In the genomic region with DNA sequence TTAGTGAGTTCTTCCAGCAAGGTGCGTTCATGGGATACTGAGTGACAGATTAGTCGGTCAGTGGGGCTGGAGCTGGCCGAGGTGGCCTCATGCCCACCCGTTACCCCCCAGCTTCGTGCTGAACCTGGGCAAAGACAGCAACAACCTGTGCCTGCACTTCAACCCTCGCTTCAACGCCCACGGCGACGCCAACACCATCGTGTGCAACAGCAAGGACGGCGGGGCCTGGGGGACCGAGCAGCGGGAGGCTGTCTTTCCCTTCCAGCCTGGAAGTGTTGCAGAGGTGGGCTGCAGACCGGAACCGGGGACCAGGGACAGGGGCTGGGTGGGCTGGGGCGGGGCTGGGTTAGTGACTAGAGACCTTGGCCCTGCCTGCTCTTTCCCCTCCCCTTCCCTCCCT, we compare ENCODE assay signal across 2 cellular contexts.
TF ChIP-seq lines count a peak whose summit lies in the region.

No MANE protein-coding gene starts in this region.

TF ChIP-seq in HEK293, 187 proteins besides CTCF, POLR2A, EP300 and RAD21:
- TF ChIP-seq ZFHX2 (tag by site-specific recombination; conservative IDR thresholded peaks at IDR 0.05), result peak; percentile 72
- peak; percentile 65 for TF ChIP-seq EGR2 (tag by site-specific recombination; IDR thresholded peaks at IDR 0.05; ENCODE audit: low read depth)
- no peak for TF ChIP-seq ZNF391 (tag by site-specific recombination; IDR thresholded peaks at IDR 0.05; ENCODE audit: borderline replicate concordance, low read depth)

TF ChIP-seq in GM12878, 131 proteins besides CTCF, POLR2A, EP300 and RAD21:
- TF ChIP-seq NR2C2 (IDR thresholded peaks at IDR 0.05; ENCODE audit: borderline replicate concordance, control insufficient read depth, insufficient read length, low read depth), result no peak
- no peak for TF ChIP-seq ATF7 (IDR thresholded peaks at IDR 0.05; ENCODE audit: low read depth)
- no peak for TF ChIP-seq BHLHE40 (IDR thresholded peaks at IDR 0.05; ENCODE audit: borderline replicate concordance in 1 of 2, low read depth in 2 of 2, low read length in 1 of 2)
- no peak for TF ChIP-seq SREBF1 (IDR thresholded peaks at IDR 0.05; ENCODE audit: low read length)
- no peak for TF ChIP-seq ZSCAN29 (IDR thresholded peaks at IDR 0.05)
- no peak for TF ChIP-seq TBL1XR1 (IDR thresholded peaks at IDR 0.05; ENCODE audit: low read depth, low read length)
- no peak for TF ChIP-seq CBFB (IDR thresholded peaks at IDR 0.05; ENCODE audit: low read depth)
- no peak for TF ChIP-seq POU2F2 (IDR thresholded peaks at IDR 0.05; ENCODE audit: borderline replicate concordance, low read depth, low read length)
- no peak for TF ChIP-seq NBN (IDR thresholded peaks at IDR 0.05)
- TF ChIP-seq SMAD5 (IDR thresholded peaks at IDR 0.05; ENCODE audit: low read depth), result no peak
- no peak for TF ChIP-seq MEF2B (IDR thresholded peaks at IDR 0.05; ENCODE audit: partially characterized antibody, poor library complexity, severe bottlenecking)
- TF ChIP-seq YBX1 (IDR thresholded peaks at IDR 0.05), result no peak
- no peak for TF ChIP-seq CREB1 (IDR thresholded peaks at IDR 0.05; ENCODE audit: low read depth)
- TF ChIP-seq, protein P1, sequence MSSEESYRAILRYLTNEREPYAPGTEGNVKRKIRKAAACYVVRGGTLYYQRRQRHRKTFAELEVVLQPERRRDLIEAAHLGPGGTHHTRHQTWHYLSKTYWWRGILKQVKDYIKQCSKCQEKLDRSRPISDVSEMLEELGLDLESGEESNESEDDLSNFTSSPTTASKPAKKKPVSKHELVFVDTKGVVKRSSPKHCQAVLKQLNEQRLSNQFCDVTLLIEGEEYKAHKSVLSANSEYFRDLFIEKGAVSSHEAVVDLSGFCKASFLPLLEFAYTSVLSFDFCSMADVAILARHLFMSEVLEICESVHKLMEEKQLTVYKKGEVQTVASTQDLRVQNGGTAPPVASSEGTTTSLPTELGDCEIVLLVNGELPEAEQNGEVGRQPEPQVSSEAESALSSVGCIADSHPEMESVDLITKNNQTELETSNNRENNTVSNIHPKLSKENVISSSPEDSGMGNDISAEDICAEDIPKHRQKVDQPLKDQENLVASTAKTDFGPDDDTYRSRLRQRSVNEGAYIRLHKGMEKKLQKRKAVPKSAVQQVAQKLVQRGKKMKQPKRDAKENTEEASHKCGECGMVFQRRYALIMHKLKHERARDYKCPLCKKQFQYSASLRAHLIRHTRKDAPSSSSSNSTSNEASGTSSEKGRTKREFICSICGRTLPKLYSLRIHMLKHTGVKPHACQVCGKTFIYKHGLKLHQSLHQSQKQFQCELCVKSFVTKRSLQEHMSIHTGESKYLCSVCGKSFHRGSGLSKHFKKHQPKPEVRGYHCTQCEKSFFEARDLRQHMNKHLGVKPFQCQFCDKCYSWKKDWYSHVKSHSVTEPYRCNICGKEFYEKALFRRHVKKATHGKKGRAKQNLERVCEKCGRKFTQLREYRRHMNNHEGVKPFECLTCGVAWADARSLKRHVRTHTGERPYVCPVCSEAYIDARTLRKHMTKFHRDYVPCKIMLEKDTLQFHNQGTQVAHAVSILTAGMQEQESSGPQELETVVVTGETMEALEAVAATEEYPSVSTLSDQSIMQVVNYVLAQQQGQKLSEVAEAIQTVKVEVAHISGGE (CRISPR knock-in tag; IDR thresholded peaks at IDR 0.05), result no peak
- TF ChIP-seq BACH1 (IDR thresholded peaks at IDR 0.05; ENCODE audit: borderline replicate concordance), result no peak
- TF ChIP-seq, protein P2, sequence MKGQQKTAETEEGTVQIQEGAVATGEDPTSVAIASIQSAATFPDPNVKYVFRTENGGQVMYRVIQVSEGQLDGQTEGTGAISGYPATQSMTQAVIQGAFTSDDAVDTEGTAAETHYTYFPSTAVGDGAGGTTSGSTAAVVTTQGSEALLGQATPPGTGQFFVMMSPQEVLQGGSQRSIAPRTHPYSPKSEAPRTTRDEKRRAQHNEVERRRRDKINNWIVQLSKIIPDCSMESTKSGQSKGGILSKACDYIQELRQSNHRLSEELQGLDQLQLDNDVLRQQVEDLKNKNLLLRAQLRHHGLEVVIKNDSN (IDR thresholded peaks at IDR 0.05; ENCODE audit: borderline replicate concordance, extremely low read length, insufficient read depth, low read depth, low read length), result no peak
- no peak for TF ChIP-seq BMI1 (IDR thresholded peaks at IDR 0.05; ENCODE audit: borderline replicate concordance)
